9 cellular contexts compared by ENCODE assay signal in the genomic region with DNA sequence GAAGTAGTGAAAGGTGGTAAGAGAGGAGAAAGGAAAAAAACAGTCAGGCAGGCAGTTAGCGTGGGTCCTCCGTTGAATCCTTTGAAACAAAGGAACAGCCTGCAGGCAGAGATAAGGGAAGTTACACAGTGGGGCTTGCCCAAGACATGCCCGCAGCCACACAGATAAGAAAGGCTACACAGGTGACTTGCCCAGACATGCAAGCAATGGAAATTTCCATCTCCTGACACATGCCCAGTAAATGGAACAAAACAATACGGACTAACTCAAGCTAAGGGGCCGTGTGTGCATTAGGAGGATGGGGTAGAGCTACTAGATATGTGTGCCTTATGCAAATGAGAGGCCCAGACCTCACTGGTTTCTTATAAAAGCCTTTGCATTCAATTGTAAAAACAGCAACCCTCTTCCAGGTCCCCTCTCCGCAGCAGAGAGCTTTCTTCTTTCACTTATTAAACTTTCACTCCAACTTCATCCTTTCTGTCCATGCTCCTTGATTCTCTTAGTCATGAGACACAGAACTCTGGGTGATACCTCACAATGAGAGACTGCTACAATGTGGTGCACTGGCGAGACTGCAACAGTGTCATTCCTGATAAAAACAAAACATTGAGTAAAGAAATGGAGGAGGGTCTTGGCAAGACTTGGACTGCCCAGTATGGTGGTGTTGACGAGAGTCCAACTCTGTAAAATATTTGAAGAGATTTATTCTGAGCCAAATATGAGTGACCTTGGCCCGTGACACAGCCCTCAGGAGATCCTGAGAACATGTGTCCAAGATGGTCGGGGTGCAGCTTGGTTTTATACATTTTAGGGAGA.
DNase-seq lines count a peak whose midpoint lies in the region; ATAC-seq and TF ChIP-seq lines count a peak whose summit lies in the region.
"Had no signal": no experiment of that assay in that cellular context is flagged by ENCODE, and none has a peak within 500 bp of the region (broad histone marks: within the 10 kb centered on the region; RNA-seq: fewer than 3 reads in every experiment).

No MANE protein-coding gene starts in this region.

- peaks cover 15% of the 10 kb centered on the region for H3K9me3 Mint-ChIP-seq in osteocyte (ENCODE audit: unreplicated experiment)

- no peaks in the 10 kb centered on the region for H3K4me1 Mint-ChIP-seq in osteocyte (ENCODE audit: unreplicated experiment)

- no peak overlapping the region for H3K27ac Mint-ChIP-seq in osteocyte (ENCODE audit: unreplicated experiment)

- no peaks in the 10 kb centered on the region for H3K36me3 Mint-ChIP-seq in osteocyte (ENCODE audit: unreplicated experiment)

- no peaks in the 10 kb centered on the region for H3K27me3 Mint-ChIP-seq in osteocyte (ENCODE audit: unreplicated experiment)

- no peak overlapping the region for H3K4me3 Mint-ChIP-seq in osteocyte (ENCODE audit: unreplicated experiment)

- TF ChIP-seq CTCF in osteocyte (IDR thresholded peaks at IDR 0.05): no peak

- in situ Hi-C loops in ACHN (cut with HindIII; ENCODE audit: low pct_ligation_motif_present, low pct_unique_long_range_greater_than_20kb, low sequenced_read_pairs): no loop called here

- DNase-seq in DMS153 treated with DMSO at 0.1 percent for 48 hours (lab: John Stamatoyannopoulos, UW; ENCODE audit: unreplicated experiment): peak; percentile 28
- peak; percentile 83 for DNase-seq in NCI-H526 treated with DMSO at 0.1 percent for 48 hours (lab: John Stamatoyannopoulos, UW)
- peak; percentile 5 for DNase-seq in globus pallidus (ENCODE audit: low spot score)
- no peak for DNase-seq in NCI-H2029 (lab: John Stamatoyannopoulos, UW)
- no peak for DNase-seq in osteocyte (ENCODE audit: extremely low spot score, unreplicated experiment)
- no peak for DNase-seq in ACHN
- no peak for DNase-seq in DMS79 (lab: John Stamatoyannopoulos, UW)
- DNase-seq: KG1 had no signal

- peak; percentile 73 for ATAC-seq in HG02571 (IDR thresholded peaks at IDR 0.05; ENCODE audit: unreplicated experiment)

Comparison
In these comparisons a context has a peak if more than half of its experiments do, and no peak if none do; other contexts are left out.
1. DNase-seq: peak in DMS153 treated with DMSO at 0.1 percent for 48 hours (single experiment), NCI-H526 treated with DMSO at 0.1 percent for 48 hours (single experiment) and globus pallidus (single experiment); none in NCI-H2029 (single experiment), osteocyte (single experiment), ACHN (single experiment) and DMS79 (single experiment).